Comparison of ENCODE assay signal across 9 cellular contexts in the genomic region with DNA sequence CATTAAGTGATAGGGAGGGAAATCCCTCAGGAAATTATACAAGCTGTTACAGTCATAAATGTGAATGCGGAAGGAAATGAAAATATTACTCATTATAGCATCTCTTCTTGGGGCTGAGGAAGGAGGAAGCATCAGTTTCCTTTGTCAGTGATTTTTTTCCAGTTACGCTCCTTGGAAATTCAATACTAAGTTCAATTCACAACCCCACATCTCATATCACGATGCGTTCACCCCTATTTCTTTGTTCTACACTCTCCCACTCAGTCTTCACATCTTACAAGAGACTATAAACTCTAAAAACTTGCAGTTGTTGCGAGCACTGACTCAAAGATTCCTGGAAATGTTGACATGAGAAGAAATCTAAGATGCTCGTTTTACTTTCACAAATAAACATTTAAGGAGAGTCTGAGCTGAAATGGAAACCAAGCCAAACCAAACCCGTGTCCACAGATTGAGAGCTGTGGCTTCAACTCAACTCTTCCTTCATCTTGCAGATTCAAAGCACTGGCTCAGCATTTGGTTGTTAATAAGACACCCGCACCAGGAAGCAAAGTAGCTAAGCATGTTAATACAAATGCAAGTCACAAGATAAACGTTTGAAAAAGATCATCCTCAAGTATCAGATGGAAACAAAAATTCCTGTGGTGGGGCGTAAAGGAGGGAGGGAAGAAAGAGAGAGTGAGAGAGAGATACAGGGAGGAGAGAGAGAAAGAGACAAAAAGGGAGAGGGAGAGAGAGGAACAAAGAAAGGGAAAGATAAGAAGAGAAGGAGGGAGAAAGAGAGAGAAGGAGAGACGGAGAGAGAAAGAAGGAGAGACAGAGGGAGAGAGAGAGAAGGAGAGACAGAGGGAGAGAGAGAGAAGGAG.
DNase-seq lines count a peak whose midpoint lies in the region; TF ChIP-seq lines count a peak whose summit lies in the region.
"Had no signal": no experiment of that assay in that cellular context is flagged by ENCODE, and none has a peak within 500 bp of the region (broad histone marks: within the 10 kb centered on the region; RNA-seq: fewer than 3 reads in every experiment).

No MANE protein-coding gene starts in this region.

- no peaks in the 10 kb centered on the region for H3K36me3 ChIP-seq in duodenal mucosa (ENCODE audit: control insufficient read depth in 1 of 2, insufficient read depth in 2 of 2, low read length in 2 of 2)
- H3K36me3 ChIP-seq in neural progenitor cell = no peaks in the 10 kb centered on the region
- no peaks in the 10 kb centered on the region for H3K36me3 ChIP-seq in BE2C

- no peaks in the 10 kb centered on the region for H4K20me1 ChIP-seq in neural progenitor cell (ENCODE audit: low read depth)

- H3K4me3 Mint-ChIP-seq in CD14-positive monocyte = peak overlapping the region in 1 of 2 donors; percentile 69
- H3K4me3 Mint-ChIP-seq in neural progenitor cell = peak overlapping the region; percentile 41

- H3K79me2 ChIP-seq in neural progenitor cell (ENCODE audit: low read depth) = no peaks in the 10 kb centered on the region

- peak overlapping the region; percentile 33 to 92 (median 86) for H3K27ac Mint-ChIP-seq in CD14-positive monocyte
- H3K27ac Mint-ChIP-seq in neural progenitor cell = peak overlapping the region; percentile 89

- H3K9me3 Mint-ChIP-seq in CD14-positive monocyte (peaks cover 0 to 9% (median 2%) of the 10 kb centered on the region in 7 donors), neural progenitor cell (no peaks in the 10 kb centered on the region)

- H3K27me3 Mint-ChIP-seq in CD14-positive monocyte (ENCODE audit: low read depth in 3 of 3) (peaks cover 18 to 38% (median 38%) of the 10 kb centered on the region in 3 donors), neural progenitor cell (ENCODE audit: insufficient read depth, low read depth) (peaks cover 3% of the 10 kb centered on the region)

- WGBS in lower leg skin, 2 donors = 32 to 46% methylated on average over 11 of the region's 11 CpGs

- H3K4me1 ChIP-seq in duodenal mucosa (ENCODE audit: control insufficient read depth in 1 of 2, insufficient read depth in 2 of 2, low read length in 2 of 2) (peaks cover 0 to 8% of the 10 kb centered on the region in 2 donors), neural progenitor cell (peaks cover 18% of the 10 kb centered on the region), BE2C (no peaks in the 10 kb centered on the region)

- DNase-seq in CD14-positive monocyte (ENCODE audit: low spot score) (no peak), NCI-H460 (ENCODE audit: extremely low read depth, low read depth) (peak; percentile 2), neural progenitor cell (ENCODE audit: low spot score) (no peak), lower leg skin (ENCODE audit: low spot score in 2 of 2) (no peak), DMS53 treated with DMSO at 0.1 percent for 48 hours (lab: John Stamatoyannopoulos, UW; ENCODE audit: unreplicated experiment) (no peak), BE2C (no peak), ecto neural progenitor cell (ENCODE audit: low spot score) (no peak)
- DNase-seq: SIG-M5 had no signal

- H2AFZ ChIP-seq in neural progenitor cell (replicated peaks) = peak overlapping the region; percentile 13

- peak overlapping the region; percentile 41 for H3K27ac ChIP-seq in duodenal mucosa (ENCODE audit: low read depth, low read length)
- no peak overlapping the region for H3K27ac ChIP-seq in neural progenitor cell

- no peak overlapping the region for H3K4me2 ChIP-seq in neural progenitor cell

- H3K4me3 ChIP-seq in duodenal mucosa (ENCODE audit: low read depth in 1 of 2, low read length in 2 of 2) = no peak overlapping the region
- no peak overlapping the region for H3K4me3 ChIP-seq in neural progenitor cell
- no peak overlapping the region for H3K4me3 ChIP-seq in lower leg skin (ENCODE audit: low read depth, poor library complexity, severe bottlenecking)
- no peak overlapping the region for H3K4me3 ChIP-seq in BE2C (ENCODE audit: low read depth, low read length)

- intact Hi-C loops in CD14-positive monocyte (cut with micrococcal nuclease) (loop anchor here in 1 of 2 donors (5.0 kb wide), 2 partner anchors 35 to 55 kb away; no protein-coding TSS in a partner anchor), lower leg skin (cut with DNase I; ENCODE audit: low total_unique reads) (no loop called here)

- H3K36me3 Mint-ChIP-seq in CD14-positive monocyte (no peaks in the 10 kb centered on the region), neural progenitor cell (no peaks in the 10 kb centered on the region)

- H3K9me3 ChIP-seq in duodenal mucosa (ENCODE audit: control insufficient read depth in 1 of 2, low read length in 2 of 2) (no peaks in the 10 kb centered on the region), neural progenitor cell (ENCODE audit: low read depth) (no peaks in the 10 kb centered on the region), BE2C (no peaks in the 10 kb centered on the region)

- peaks cover 21% of the 10 kb centered on the region for H3F3A ChIP-seq in neural progenitor cell (ENCODE audit: low read depth)

- no peak for TF ChIP-seq CTCF in CD14-positive monocyte (IDR thresholded peaks at IDR 0.05)
- no peak for TF ChIP-seq CTCF in neural progenitor cell (IDR thresholded peaks at IDR 0.05)
- TF ChIP-seq CTCF in lower leg skin (IDR thresholded peaks at IDR 0.05) = no peak
- no peak for TF ChIP-seq CTCF in BE2C (IDR thresholded peaks at IDR 0.05; ENCODE audit: low read depth, low read length)

- no peaks in the 10 kb centered on the region for H3K27me3 ChIP-seq in duodenal mucosa (ENCODE audit: control insufficient read depth in 1 of 2, insufficient read depth in 2 of 2, low read length in 2 of 2)
- peaks cover 4% of the 10 kb centered on the region for H3K27me3 ChIP-seq in neural progenitor cell
- H3K27me3 ChIP-seq in BE2C = no peaks in the 10 kb centered on the region

- peaks cover 28% of the 10 kb centered on the region for H3K4me1 Mint-ChIP-seq in CD14-positive monocyte
- H3K4me1 Mint-ChIP-seq in neural progenitor cell = peaks cover 61% of the 10 kb centered on the region

- H3K9ac ChIP-seq in duodenal mucosa (ENCODE audit: low read depth in 1 of 2, low read length in 2 of 2) = no peak overlapping the region
- H3K9ac ChIP-seq in neural progenitor cell = no peak overlapping the region

- TF ChIP-seq POLR2A in lower leg skin (IDR thresholded peaks at IDR 0.05) = no peak
